ENCODE assay signal across 10 cellular contexts in genomic region chr3:169836058-169836941, GRCh38. TPM values are rescaled to one million over a fixed set of nuclear protein-coding genes. Genes with fewer than 3 reads are reported as not detected.
DNase-seq lines count a peak whose midpoint lies in the region; ATAC-seq lines count a peak whose summit lies in the region.
"Had no signal": no experiment of that assay in that cellular context is flagged by ENCODE, and none has a peak within 500 bp of the region (broad histone marks: within the 10 kb centered on the region; RNA-seq: fewer than 3 reads in every experiment).

No MANE protein-coding gene starts in this region.

- no peak overlapping the region for H3K4me2 ChIP-seq in mesenchymal stem cell (ENCODE audit: low read length, poor library complexity, severe bottlenecking)

- no peak overlapping the region for H3K23ac ChIP-seq in mesenchymal stem cell (ENCODE audit: low read length in 2 of 2)

- no peak overlapping the region for H2BK12ac ChIP-seq in mesenchymal stem cell (ENCODE audit: low read length in 2 of 2)

- no peak overlapping the region for H3K27ac Mint-ChIP-seq in natural killer cell treated with Interleukin-12 subunit alpha and Interleukin-12 subunit beta and Interleukin-15 and Interleukin-18, amount 100 ng/mL, for 72 hours

- no peak overlapping the region for H4K8ac ChIP-seq in mesenchymal stem cell (ENCODE audit: low read length)

- no peaks in the 10 kb centered on the region for H3K36me3 Mint-ChIP-seq in natural killer cell treated with Interleukin-12 subunit alpha and Interleukin-12 subunit beta and Interleukin-15 and Interleukin-18, amount 100 ng/mL, for 72 hours

- H3K18ac ChIP-seq in mesenchymal stem cell (ENCODE audit: low read depth in 1 of 2, low read length in 2 of 2) = no peak overlapping the region

- peak; percentile 50 for DNase-seq in germinal center (ENCODE audit: low spot score)
- no peak for DNase-seq in mesenchymal stem cell
- no peak for DNase-seq in retina
- no peak for DNase-seq in natural killer cell treated with Interleukin-12 subunit alpha and Interleukin-12 subunit beta and Interleukin-15 and Interleukin-18, amount 100 ng/mL, for 72 hours (ENCODE audit: low spot score)
- DNase-seq in HuH-7.5 (ENCODE audit: low spot score) = no peak

- no peaks in the 10 kb centered on the region for H3K4me1 Mint-ChIP-seq in natural killer cell treated with Interleukin-12 subunit alpha and Interleukin-12 subunit beta and Interleukin-15 and Interleukin-18, amount 100 ng/mL, for 72 hours (ENCODE audit: low read depth in 2 of 2)

- no peaks in the 10 kb centered on the region for H3K9me3 ChIP-seq in mesenchymal stem cell (ENCODE audit: control insufficient read depth, low read length)

- WGBS in mesenchymal stem cell = 72% methylated on average over 4 of the region's 5 CpGs

- no peaks in the 10 kb centered on the region for H3K79me1 ChIP-seq in mesenchymal stem cell (replicated peaks; ENCODE audit: low read length, poor library complexity, severe bottlenecking)

- H3K27me3 Mint-ChIP-seq in natural killer cell treated with Interleukin-12 subunit alpha and Interleukin-12 subunit beta and Interleukin-15 and Interleukin-18, amount 100 ng/mL, for 72 hours = peaks cover 21 to 28% of the 10 kb centered on the region in 2 donors

- no peak overlapping the region for H4K91ac ChIP-seq in mesenchymal stem cell (ENCODE audit: low read length)

- no peak overlapping the region for H3K9ac ChIP-seq in mesenchymal stem cell (ENCODE audit: low read length)

- H2BK15ac ChIP-seq in mesenchymal stem cell (ENCODE audit: low read depth, poor library complexity, severe bottlenecking) = no peak overlapping the region

- H3K4ac ChIP-seq in mesenchymal stem cell (ENCODE audit: low read depth in 1 of 2, low read length in 2 of 2) = no peak overlapping the region

- H3K4me1 ChIP-seq in mesenchymal stem cell (ENCODE audit: control insufficient read depth, insufficient read depth, low read depth, low read length) = peaks cover 3% of the 10 kb centered on the region

- no peak overlapping the region for H3K4me3 Mint-ChIP-seq in natural killer cell treated with Interleukin-12 subunit alpha and Interleukin-12 subunit beta and Interleukin-15 and Interleukin-18, amount 100 ng/mL, for 72 hours

- no peak overlapping the region for H3K4me3 ChIP-seq in mesenchymal stem cell (ENCODE audit: insufficient read depth in 1 of 2, low read depth in 1 of 2, low read length in 2 of 2)

- no peak overlapping the region for H3K27ac ChIP-seq in mesenchymal stem cell (ENCODE audit: low read length, poor library complexity, severe bottlenecking)

- H3K9me3 Mint-ChIP-seq in natural killer cell treated with Interleukin-12 subunit alpha and Interleukin-12 subunit beta and Interleukin-15 and Interleukin-18, amount 100 ng/mL, for 72 hours = no peaks in the 10 kb centered on the region

- ATAC-seq in GM18499 (IDR thresholded peaks at IDR 0.05; ENCODE audit: insufficient read depth, unreplicated experiment) = peak; percentile 71
- peak; percentile 70 for ATAC-seq in GM21737 (IDR thresholded peaks at IDR 0.05; ENCODE audit: unreplicated experiment)
- ATAC-seq in HG03520 (IDR thresholded peaks at IDR 0.05; ENCODE audit: unreplicated experiment) = peak; percentile 82
- no peak for ATAC-seq in natural killer cell treated with Interleukin-12 subunit alpha and Interleukin-12 subunit beta and Interleukin-15 and Interleukin-18, amount 100 ng/mL, for 72 hours

- H3K36me3 ChIP-seq in mesenchymal stem cell (ENCODE audit: control insufficient read depth in 1 of 2, insufficient read depth in 2 of 2, low read depth in 1 of 2, low read length in 2 of 2) = no peaks in the 10 kb centered on the region

- H2BK120ac ChIP-seq in mesenchymal stem cell (ENCODE audit: low read depth, low read length) = no peak overlapping the region

- no peaks in the 10 kb centered on the region for H3K27me3 ChIP-seq in mesenchymal stem cell (ENCODE audit: control insufficient read depth in 1 of 2, insufficient read depth in 1 of 2, low read length in 2 of 2)

- H3K14ac ChIP-seq in mesenchymal stem cell (ENCODE audit: low read length in 2 of 2) = no peak overlapping the region

- no peak overlapping the region for H2BK5ac ChIP-seq in mesenchymal stem cell (ENCODE audit: low read depth, low read length, poor library complexity, severe bottlenecking)

- no peak overlapping the region for H2AK5ac ChIP-seq in mesenchymal stem cell (ENCODE audit: low read length, severe bottlenecking)

- no peak overlapping the region for H2AFZ ChIP-seq in mesenchymal stem cell (ENCODE audit: low read depth, low read length)

RNA-seq across cellular contexts. Expression of gene LRRC34, which starts 23.6 kb away (rescaled TPM):
- polyA plus RNA-seq in mesenchymal stem cell (2013, experiment 1 of 2) = 1.1 TPM
- polyA plus RNA-seq in mesenchymal stem cell (2013, experiment 2 of 2) = 1.2 TPM
- under 1 TPM; 0.38 to 0.50 TPM for total RNA-seq in natural killer cell treated with Interleukin-12 subunit alpha and Interleukin-12 subunit beta and Interleukin-15 and Interleukin-18, amount 100 ng/mL, for 72 hours

RNA-seq across cellular contexts. Expression of gene LRRIQ4, which starts 23.6 kb away (rescaled TPM):
- 0.04 TPM for polyA plus RNA-seq in mesenchymal stem cell (2013, experiment 1 of 2)
- not detected for polyA plus RNA-seq in mesenchymal stem cell (2013, experiment 2 of 2)
- total RNA-seq in natural killer cell treated with Interleukin-12 subunit alpha and Interleukin-12 subunit beta and Interleukin-15 and Interleukin-18, amount 100 ng/mL, for 72 hours = not detected
- total RNA-seq: fibroblast of villous mesenchyme, skeletal muscle tissue had no signal

RNA-seq across cellular contexts. Expression of gene LRRC31, which starts 33.4 kb away (rescaled TPM):
- polyA plus RNA-seq in mesenchymal stem cell (2013, experiment 1 of 2) = not detected
- polyA plus RNA-seq in mesenchymal stem cell (2013, experiment 2 of 2) = not detected
- total RNA-seq in natural killer cell treated with Interleukin-12 subunit alpha and Interleukin-12 subunit beta and Interleukin-15 and Interleukin-18, amount 100 ng/mL, for 72 hours = not detected
- total RNA-seq: fibroblast of villous mesenchyme, skeletal muscle tissue had no signal

Comparison
In these comparisons a context has a peak if more than half of its experiments do, and no peak if none do; other contexts are left out.
1. ATAC-seq: peak in GM18499 (single experiment), GM21737 (single experiment) and HG03520 (single experiment); none in natural killer cell treated with Interleukin-12 subunit alpha and Interleukin-12 subunit beta and Interleukin-15 and Interleukin-18, amount 100 ng/mL, for 72 hours (0 of 2).